In the genomic region with DNA sequence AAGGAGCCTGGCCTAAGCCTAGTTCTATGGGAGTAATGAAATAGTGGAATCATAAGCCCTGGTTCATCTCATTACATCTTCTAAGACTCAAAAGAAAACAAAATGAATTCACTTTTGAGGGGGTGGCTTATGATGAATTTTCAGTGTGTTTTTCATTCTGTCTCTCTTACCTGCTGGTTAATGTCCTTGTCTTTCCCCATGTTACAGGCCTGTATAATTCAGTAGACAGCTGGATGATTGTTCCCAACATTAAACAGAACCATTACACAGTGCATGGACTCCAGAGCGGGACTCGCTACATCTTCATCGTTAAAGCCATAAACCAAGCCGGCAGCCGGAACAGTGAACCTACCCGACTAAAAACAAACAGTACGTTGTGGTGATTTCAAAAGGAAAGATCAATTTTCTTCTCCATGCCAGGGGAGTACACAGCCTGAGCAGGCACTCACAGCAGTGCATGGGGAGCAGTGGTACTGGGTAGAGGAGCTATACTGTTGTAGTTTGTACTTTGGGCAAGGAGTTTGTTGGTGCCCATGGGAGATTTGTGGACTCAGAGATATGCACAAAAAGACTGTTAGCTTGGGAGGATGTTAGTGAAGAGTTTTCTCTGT, we compare ENCODE assay signal across 23 cellular contexts. TPM values are rescaled to one million over a fixed set of nuclear protein-coding genes. Genes with fewer than 3 reads are reported as not detected.
"Had no signal": no experiment of that assay in that cellular context is flagged by ENCODE, and none has a peak within 500 bp of the region (broad histone marks: within the 10 kb centered on the region; RNA-seq: fewer than 3 reads in every experiment).

No MANE protein-coding gene starts in this region.

- ATAC-seq: Panc1, PC-3 had no signal

- H3K9ac ChIP-seq: SK-N-SH had no signal

- DNase-seq: IMR-90, Karpas-422, KG1, MG63, NCI-H1105, NCI-H1417, NCI-H1436 treated with DMSO at 0.1 percent for 48 hours, NCI-H1694, NCI-H187 treated with DMSO at 0.1 percent for 48 hours, NCI-H2029 treated with DMSO at 0.1 percent for 48 hours, NCI-H2171 treated with DMSO at 0.1 percent for 48 hours, NCI-H345, NCI-H446 treated with DMSO at 0.1 percent for 48 hours, NCI-H510A treated with DMSO at 0.1 percent for 48 hours, NCI-H526, NCI-H774, PC-3, SHP77, SK-N-SH, SW 1271 had no signal

- H3K36me3 ChIP-seq: MG63 had no signal

- H3K4me2 ChIP-seq: SK-N-SH had no signal

- H3K27ac ChIP-seq: RWPE1 had no signal

- H3K9me3 ChIP-seq: MG63, SK-N-SH had no signal

- H3K4me3 ChIP-seq: MG63 had no signal

- H3K27me3 ChIP-seq: MG63 had no signal

RNA-seq across cellular contexts. Expression of a gene that starts 57.9 kb away (rescaled TPM):
- total RNA-seq: HT-29, IMR-90, PC-3 had no signal
- polyA plus RNA-seq: IMR-90, SK-N-SH had no signal
